In genomic region chr19:40530091-40530901, GRCh38 we compare ENCODE assay signal across 1 cellular context.
TF ChIP-seq lines count a peak whose summit lies in the region.

No MANE protein-coding gene starts in this region.

TF ChIP-seq in GM23338, 12 proteins besides CTCF, POLR2A, EP300 and RAD21 (continued from another document):
- TF ChIP-seq REST (IDR thresholded peaks at IDR 0.05; ENCODE audit: unreplicated experiment): peak; percentile 80
TF ChIP-seq in GM23338: peak in this region for 1.
